Comparison of ENCODE assay signal across 11 cellular contexts in the genomic region with DNA sequence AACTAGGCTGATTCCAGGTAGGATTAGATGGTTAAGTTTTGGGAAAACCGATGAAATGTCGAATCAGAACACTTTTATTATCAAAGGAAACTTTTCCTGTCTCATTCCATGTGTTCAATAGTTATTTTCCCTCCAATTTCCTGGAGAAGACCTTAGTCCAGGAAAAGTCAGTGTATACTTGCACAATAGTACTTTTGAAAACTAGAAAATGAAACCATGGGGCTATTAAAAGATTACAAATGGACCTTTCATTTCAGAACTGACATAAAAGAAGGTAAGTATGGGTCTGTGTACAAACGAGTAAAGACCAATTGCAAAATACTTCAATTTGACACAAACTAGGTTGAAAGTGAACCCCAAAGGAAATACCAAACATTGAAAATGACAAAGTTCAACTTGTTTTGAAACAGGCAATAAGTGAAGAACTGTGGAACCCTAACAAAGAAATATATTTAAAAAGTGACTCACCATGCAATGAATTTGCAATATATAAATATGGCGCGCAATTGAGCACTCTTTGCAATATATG. TPM values are rescaled to one million over a fixed set of nuclear protein-coding genes. Genes with fewer than 3 reads are reported as not detected.
A peak's percentile ranks its signal among the peaks of the same experiment; 100 is the strongest.
DNase-seq lines count a peak whose midpoint lies in the region; ATAC-seq and TF ChIP-seq lines count a peak whose summit lies in the region.
"Had no signal": no experiment of that assay in that cellular context is flagged by ENCODE, and none has a peak within 500 bp of the region (broad histone marks: within the 10 kb centered on the region; RNA-seq: fewer than 3 reads in every experiment).

No MANE protein-coding gene starts in this region.

- no peak for TF ChIP-seq POLR2A in vagina (IDR thresholded peaks at IDR 0.05)

- H3K27me3 ChIP-seq in right cardiac atrium (ENCODE audit: control insufficient read depth, insufficient read depth) (no peaks in the 10 kb centered on the region), dorsolateral prefrontal cortex (no peaks in the 10 kb centered on the region), vagina (no peaks in the 10 kb centered on the region)
- H3K27me3 ChIP-seq in naive thymus-derived CD4-positive, alpha-beta T cell (ENCODE audit: control insufficient read depth in 2 of 2, insufficient read depth in 2 of 2, low read length in 2 of 2), result no peaks in the 10 kb centered on the region

- H3K9me3 ChIP-seq in right cardiac atrium (ENCODE audit: control insufficient read depth, low read length) (no peaks in the 10 kb centered on the region), vagina (no peaks in the 10 kb centered on the region)
- H3K9me3 ChIP-seq in naive thymus-derived CD4-positive, alpha-beta T cell (ENCODE audit: control insufficient read depth in 2 of 3, low read length in 3 of 3), result no peaks in the 10 kb centered on the region

- H3K36me3 Mint-ChIP-seq in naive thymus-derived CD4-positive, alpha-beta T cell, result no peaks in the 10 kb centered on the region
- H3K36me3 Mint-ChIP-seq: activated naive CD8-positive, alpha-beta T cell had no signal

- no peaks in the 10 kb centered on the region for H3K27me3 Mint-ChIP-seq in naive thymus-derived CD4-positive, alpha-beta T cell
- H3K27me3 Mint-ChIP-seq: activated naive CD8-positive, alpha-beta T cell had no signal

- peaks cover 17% of the 10 kb centered on the region for H3K4me1 ChIP-seq in right cardiac atrium (ENCODE audit: control insufficient read depth, insufficient read depth, low read length)
- H3K4me1 ChIP-seq in naive thymus-derived CD4-positive, alpha-beta T cell (ENCODE audit: control insufficient read depth in 2 of 2, insufficient read depth in 2 of 2, low read length in 2 of 2), result peaks cover 5 to 25% of the 10 kb centered on the region in 2 donors
- peaks cover 82% of the 10 kb centered on the region for H3K4me1 ChIP-seq in vagina

- peak overlapping the region in 7 of 10 donors; percentile 41 to 89 (median 74) for H3K4me3 Mint-ChIP-seq in naive thymus-derived CD4-positive, alpha-beta T cell
- H3K4me3 Mint-ChIP-seq: activated naive CD8-positive, alpha-beta T cell had no signal

- H3K9me3 Mint-ChIP-seq in naive thymus-derived CD4-positive, alpha-beta T cell, result peaks cover 0 to 1% (median 0%) of the 10 kb centered on the region in 11 donors

- H3K27ac Mint-ChIP-seq in naive thymus-derived CD4-positive, alpha-beta T cell, result peak overlapping the region in 2 of 9 donors; percentile 3 to 59
- H3K27ac Mint-ChIP-seq: activated naive CD8-positive, alpha-beta T cell had no signal

- CTCF ChIA-PET in naive thymus-derived CD4-positive, alpha-beta T cell (lab: Charles Lee), result interaction anchor here (1.5 kb wide), 1 partner anchor 48 kb away, joined by 4 read pairs; no protein-coding TSS in a partner anchor

- H3K4me1 Mint-ChIP-seq in naive thymus-derived CD4-positive, alpha-beta T cell, result peaks cover 15 to 30% (median 19%) of the 10 kb centered on the region in 7 donors

- H3K36me3 ChIP-seq in naive thymus-derived CD4-positive, alpha-beta T cell (ENCODE audit: control insufficient read depth in 2 of 3, insufficient read depth in 3 of 3, low read length in 3 of 3), result no peaks in the 10 kb centered on the region
- no peaks in the 10 kb centered on the region for H3K36me3 ChIP-seq in vagina

- 59% methylated on average over 5 of the region's 5 CpGs for WGBS in right cardiac atrium

- H3K4me3 ChIP-seq in right cardiac atrium (ENCODE audit: low read length), result peak overlapping the region; percentile 57
- H3K4me3 ChIP-seq in dorsolateral prefrontal cortex, result peak overlapping the region in 53 of 59 donors; percentile 19 to 93 (median 78)
- no peak overlapping the region for H3K4me3 ChIP-seq in naive thymus-derived CD4-positive, alpha-beta T cell (ENCODE audit: low read length)
- peak overlapping the region; percentile 86 for H3K4me3 ChIP-seq in vagina

- H3K27ac ChIP-seq in right cardiac atrium (ENCODE audit: low read length) (no peak overlapping the region), dorsolateral prefrontal cortex (peak overlapping the region in 46 of 59 donors; percentile 6 to 95 (median 85)), vagina (peak overlapping the region; percentile 96)
- no peak overlapping the region for H3K27ac ChIP-seq in naive thymus-derived CD4-positive, alpha-beta T cell (ENCODE audit: low read depth, low read length)

- ATAC-seq in right cardiac atrium (no peak), left cardiac atrium (no peak), HG03442 (IDR thresholded peaks at IDR 0.05; ENCODE audit: unreplicated experiment) (no peak), GM21576 (IDR thresholded peaks at IDR 0.05; ENCODE audit: unreplicated experiment) (no peak)
- ATAC-seq in naive thymus-derived CD4-positive, alpha-beta T cell, result no peak

- DNase-seq in right cardiac atrium, result no peak
- no peak for DNase-seq in left cardiac atrium
- no peak for DNase-seq in dorsolateral prefrontal cortex
- no peak for DNase-seq in naive thymus-derived CD4-positive, alpha-beta T cell
- no peak for DNase-seq in vagina (ENCODE audit: extremely low spot score in 2 of 2)
- DNase-seq in NCI-H524 (lab: John Stamatoyannopoulos, UW), result no peak
- DNase-seq: NCI-H146, nucleus accumbens had no signal

- TF ChIP-seq CTCF in dorsolateral prefrontal cortex (IDR thresholded peaks at IDR 0.05 in 54 of 56, conservative IDR thresholded peaks at IDR 0.05 in 2 of 56; ENCODE audit: low read depth in 1 of 56, partially characterized antibody in 56 of 56), result no peak
- TF ChIP-seq CTCF in vagina (IDR thresholded peaks at IDR 0.05), result no peak

- POLR2A ChIA-PET in naive thymus-derived CD4-positive, alpha-beta T cell (lab: Charles Lee), result no interaction called here

- intact Hi-C loops in right cardiac atrium (cut with DNase I), result no loop called here
- intact Hi-C loops in left cardiac atrium (cut with DNase I), result loop anchor here in 1 of 2 donors (5.0 kb wide), 1 partner anchor 447 kb away; the partner anchor contains the start of gene R3HCC1L
- intact Hi-C loops in dorsolateral prefrontal cortex (cut with DNase I), result loop anchor here (2.0 to 5.0 kb wide), 3 partner anchors 32 to 52 kb away; partner anchors contain the start of gene ZFYVE27 (in 1 of the 2)
- intact Hi-C loops in naive thymus-derived CD4-positive, alpha-beta T cell (cut with micrococcal nuclease), result loop anchor here in 1 of 2 donors (5.0 kb wide), 2 partner anchors 162 to 447 kb away; partner anchors contain the start of genes GOLGA7B and R3HCC1L
- intact Hi-C loops in vagina (cut with DNase I), result no loop called here

RNA-seq across cellular contexts. Expression of gene AVPI1, which starts 2.1 kb away (rescaled TPM):
- total RNA-seq in right cardiac atrium (10 to 100 TPM; 12.2 to 23.1 (median 15.7) TPM), left cardiac atrium (10 to 100 TPM; 13.2 to 16.3 TPM), dorsolateral prefrontal cortex (10 to 100 TPM; 15.7 to 41.1 (median 27.6) TPM), vagina (125 TPM)
- 15.4 TPM for polyA plus RNA-seq in right cardiac atrium
- total RNA-seq in naive thymus-derived CD4-positive, alpha-beta T cell, result 10 to 100 TPM in 1 of 5 experiments, 1 to 10 TPM in 3, under 1 TPM in 1; 0.65 to 10.6 (median 2.5) TPM
- 1 to 10 TPM; 1.4 to 1.9 TPM for polyA plus RNA-seq in naive thymus-derived CD4-positive, alpha-beta T cell

RNA-seq across cellular contexts. Expression of gene MARVELD1, which starts 28.6 kb away (rescaled TPM):
- total RNA-seq in right cardiac atrium (10 to 100 TPM; 17.3 to 27.8 (median 21.6) TPM), left cardiac atrium (10 to 100 TPM; 16.3 to 17.4 TPM), dorsolateral prefrontal cortex (10 to 100 TPM in 2 of 120 experiments, 1 to 10 TPM in 118; 2.5 to 12.7 (median 4.8) TPM), vagina (24.1 TPM)
- 10.6 TPM for polyA plus RNA-seq in right cardiac atrium
- total RNA-seq in naive thymus-derived CD4-positive, alpha-beta T cell, result 1 to 10 TPM in 4 of 5 experiments, under 1 TPM in 1; 0.62 to 5.0 (median 2.3) TPM
- under 1 TPM; 0.07 to 0.09 TPM for polyA plus RNA-seq in naive thymus-derived CD4-positive, alpha-beta T cell

RNA-seq across cellular contexts. Expression of gene PI4K2A, which starts 44.5 kb away (rescaled TPM):
- total RNA-seq in right cardiac atrium, result 10 to 100 TPM; 11.7 to 14.7 (median 12.5) TPM
- polyA plus RNA-seq in right cardiac atrium, result 9.3 TPM
- 10 to 100 TPM; 11.2 to 12.1 TPM for total RNA-seq in left cardiac atrium
- total RNA-seq in dorsolateral prefrontal cortex, result 10 to 100 TPM; 17.4 to 40.1 (median 31.7) TPM
- 10 to 100 TPM in 4 of 5 experiments, 1 to 10 TPM in 1; 9.0 to 33.8 (median 11.0) TPM for total RNA-seq in naive thymus-derived CD4-positive, alpha-beta T cell
- 1 to 10 TPM; 5.5 to 8.7 TPM for polyA plus RNA-seq in naive thymus-derived CD4-positive, alpha-beta T cell
- 17.7 TPM for total RNA-seq in vagina

RNA-seq across cellular contexts. Expression of gene MORN4, which starts 51.6 kb away (rescaled TPM):
- total RNA-seq in right cardiac atrium (10 to 100 TPM; 10.1 to 11.7 (median 11.0) TPM), left cardiac atrium (1 to 10 TPM; 7.0 to 8.3 TPM), dorsolateral prefrontal cortex (10 to 100 TPM; 13.6 to 56.9 (median 33.3) TPM), vagina (1.7 TPM)
- 23.3 TPM for polyA plus RNA-seq in right cardiac atrium
- total RNA-seq in naive thymus-derived CD4-positive, alpha-beta T cell, result 1 to 10 TPM in 4 of 5 experiments, under 1 TPM in 1; 0.78 to 4.1 (median 1.5) TPM
- 1 to 10 TPM; 1.3 to 5.9 TPM for polyA plus RNA-seq in naive thymus-derived CD4-positive, alpha-beta T cell

RNA-seq across cellular contexts. Expression of gene ZFYVE27, which starts 52.0 kb away (rescaled TPM):
- total RNA-seq in right cardiac atrium (10 to 100 TPM; 14.8 to 20.6 (median 17.7) TPM), left cardiac atrium (10 to 100 TPM; 15.7 to 19.5 TPM), dorsolateral prefrontal cortex (10 to 100 TPM; 47.7 to 82.7 (median 64.5) TPM), vagina (28.0 TPM)
- polyA plus RNA-seq in right cardiac atrium, result 16.0 TPM
- 10 to 100 TPM; 31.0 to 68.8 (median 61.8) TPM for total RNA-seq in naive thymus-derived CD4-positive, alpha-beta T cell
- 10 to 100 TPM; 32.9 to 41.0 TPM for polyA plus RNA-seq in naive thymus-derived CD4-positive, alpha-beta T cell

Comparison
In these comparisons a context has a peak if more than half of its experiments do, and no peak if none do; other contexts are left out.
1. H3K27ac ChIP-seq: peak in dorsolateral prefrontal cortex (46 of 59) and vagina (single experiment); none in right cardiac atrium (single experiment) and naive thymus-derived CD4-positive, alpha-beta T cell (single experiment).
2. intact Hi-C loops: an anchor here in dorsolateral prefrontal cortex (2.0 to 5.0 kb wide); none called in right cardiac atrium and vagina.